In genomic region chr4:24212642-24213041, GRCh38 we compare ENCODE assay signal across 27 cellular contexts.
"Had no signal": no experiment of that assay in that cellular context is flagged by ENCODE, and none has a peak within 500 bp of the region (broad histone marks: within the 10 kb centered on the region; RNA-seq: fewer than 3 reads in every experiment).

No MANE protein-coding gene starts in this region.

- H3K36me3 ChIP-seq: gastrocnemius medialis, heart right ventricle, pancreas, right lobe of liver, suprapubic skin, vagina had no signal

- ATAC-seq: effector memory CD8-positive, alpha-beta T cell; gastrocnemius medialis; heart right ventricle; left lobe of liver; naive thymus-derived CD8-positive, alpha-beta T cell; pancreas; right lobe of liver; stimulated activated naive CD8-positive, alpha-beta T cell treated with anti-CD3 and anti-CD28 coated beads, Interleukin-15, amount 100 ng/mL, for 72 hours had no signal

- H3K9me3 ChIP-seq: gastrocnemius medialis, heart right ventricle, pancreas, right lobe of liver, suprapubic skin, vagina had no signal

- H3K27me3 ChIP-seq: gastrocnemius medialis, heart right ventricle, pancreas, right lobe of liver, suprapubic skin, vagina had no signal

- H3K36me3 Mint-ChIP-seq: memory B cell; naive thymus-derived CD8-positive, alpha-beta T cell had no signal

- H3K4me1 Mint-ChIP-seq: memory B cell; naive thymus-derived CD8-positive, alpha-beta T cell; nephron progenitor cell; stimulated activated naive CD8-positive, alpha-beta T cell treated with anti-CD3 and anti-CD28 coated beads, Interleukin-15, amount 100 ng/mL, for 72 hours had no signal

- H3K27ac Mint-ChIP-seq: effector memory CD8-positive, alpha-beta T cell; memory B cell; naive thymus-derived CD8-positive, alpha-beta T cell; nephron progenitor cell; stimulated activated naive CD8-positive, alpha-beta T cell treated with anti-CD3 and anti-CD28 coated beads, Interleukin-15, amount 100 ng/mL, for 72 hours had no signal

- H3K4me2 ChIP-seq: smooth muscle cell had no signal

- H3K9me3 Mint-ChIP-seq: nephron progenitor cell; stimulated activated naive CD8-positive, alpha-beta T cell treated with anti-CD3 and anti-CD28 coated beads, Interleukin-15, amount 100 ng/mL, for 72 hours had no signal

- FAIRE-seq: endometrium, kidney, pancreas had no signal

- H3K27ac ChIP-seq: gastrocnemius medialis, heart right ventricle, pancreas, suprapubic skin, vagina had no signal

- H3K27me3 Mint-ChIP-seq: effector memory CD8-positive, alpha-beta T cell; memory B cell; stimulated activated naive CD8-positive, alpha-beta T cell treated with anti-CD3 and anti-CD28 coated beads, Interleukin-15, amount 100 ng/mL, for 72 hours had no signal

- H3K4me1 ChIP-seq: pancreas, suprapubic skin had no signal

- DNase-seq: cortex of kidney; effector memory CD8-positive, alpha-beta T cell; foreskin fibroblast; gastrocnemius medialis; glutamatergic neuron; heart right ventricle; hippocampal formation; kidney; midbrain; naive thymus-derived CD8-positive, alpha-beta T cell; nephron progenitor cell; pancreas; right lobe of liver; stimulated activated CD4-positive, alpha-beta T cell treated with anti-CD3 and anti-CD28 coated beads, Interleukin-12 subunit alpha, Interleukin-12 subunit beta, amount 100 ng/mL, for 4 hours; stimulated activated CD4-positive, alpha-beta T cell treated with anti-CD3 and anti-CD28 coated beads, Interleukin-1b, Interleukin-23, amount 100 ng/mL, for 48 hours; stimulated activated CD4-positive, alpha-beta T cell treated with anti-CD3 and anti-CD28 coated beads, Interleukin-4, amount 100 ng/mL, for 1 hour; stimulated activated CD8-positive, alpha-beta memory T cell treated with anti-CD3 and anti-CD28 coated beads, Interleukin-4, amount 100 ng/mL, for 48 hours; stimulated activated naive CD4-positive, alpha-beta T cell; stimulated activated naive CD8-positive, alpha-beta T cell treated with anti-CD3 and anti-CD28 coated beads, Interleukin-15, amount 100 ng/mL, for 72 hours; trophoblast cell had no signal

- H3K4me3 ChIP-seq: gastrocnemius medialis, heart right ventricle, lung, pancreas, right lobe of liver, smooth muscle cell, suprapubic skin, vagina had no signal

- H3K4me3 Mint-ChIP-seq: effector memory CD8-positive, alpha-beta T cell; memory B cell; naive thymus-derived CD8-positive, alpha-beta T cell; nephron progenitor cell; stimulated activated naive CD8-positive, alpha-beta T cell treated with anti-CD3 and anti-CD28 coated beads, Interleukin-15, amount 100 ng/mL, for 72 hours had no signal
